In the genomic region with DNA sequence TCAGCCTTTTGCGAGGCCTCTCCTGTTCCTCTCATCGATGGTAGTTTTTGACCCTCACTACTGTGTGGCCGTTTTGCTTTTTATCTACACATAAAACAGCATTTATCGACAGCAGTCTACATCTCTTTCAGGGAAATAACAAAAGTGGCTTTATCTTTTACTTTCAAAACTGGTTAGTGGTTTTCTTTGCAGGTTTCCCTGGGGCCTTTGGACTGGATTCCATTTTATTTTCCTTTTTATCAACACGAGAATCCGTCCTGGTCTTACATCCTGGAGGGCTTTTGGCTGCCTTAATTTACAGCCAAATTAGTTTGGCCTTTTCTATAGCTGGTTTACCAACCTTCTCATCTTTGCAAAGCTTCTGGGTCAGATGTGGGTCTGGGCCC, we compare ENCODE assay signal across 8 cellular contexts. TPM values are rescaled to one million over a fixed set of nuclear protein-coding genes. Genes with fewer than 3 reads are reported as not detected.
DNase-seq lines count a peak whose midpoint lies in the region; ATAC-seq and TF ChIP-seq lines count a peak whose summit lies in the region.

No MANE protein-coding gene starts in this region.

- H3K4me3 Mint-ChIP-seq in T-helper 17 cell: peak overlapping the region; percentile 92
- no peak overlapping the region for H3K4me3 Mint-ChIP-seq in Caco-2 (ENCODE audit: unreplicated experiment)

- peak overlapping the region; percentile 34 to 48 (median 45) for H3K4me3 ChIP-seq in skin epidermis
- H3K4me3 ChIP-seq in Caco-2 (ENCODE audit: low read depth, low read length): no peak overlapping the region

- no peaks in the 10 kb centered on the region for H3K36me3 ChIP-seq in Caco-2 (ENCODE audit: control insufficient read depth, insufficient read depth, low read length)

- H3K36me3 Mint-ChIP-seq in T-helper 17 cell (ENCODE audit: low read depth): peaks cover 4% of the 10 kb centered on the region
- no peaks in the 10 kb centered on the region for H3K36me3 Mint-ChIP-seq in Caco-2 (ENCODE audit: insufficient read depth, unreplicated experiment)

- H3K27ac Mint-ChIP-seq in T-helper 17 cell: peak overlapping the region; percentile 94
- no peak overlapping the region for H3K27ac Mint-ChIP-seq in Caco-2 (ENCODE audit: unreplicated experiment)

- H3K27me3 ChIP-seq in foreskin keratinocyte: no peaks in the 10 kb centered on the region
- H3K27me3 ChIP-seq in Caco-2 (replicated peaks; ENCODE audit: control insufficient read depth, insufficient read depth, low read length): no peaks in the 10 kb centered on the region

- H3K4me1 Mint-ChIP-seq in T-helper 17 cell: peaks cover 5% of the 10 kb centered on the region
- peaks cover 13% of the 10 kb centered on the region for H3K4me1 Mint-ChIP-seq in Caco-2 (ENCODE audit: low read depth, unreplicated experiment)

- intact Hi-C loops in Caco-2 (cut with micrococcal nuclease; ENCODE audit: unreplicated experiment): no loop called here

- no peaks in the 10 kb centered on the region for H3K9me3 Mint-ChIP-seq in Caco-2 (ENCODE audit: unreplicated experiment)

- no peaks in the 10 kb centered on the region for H3K9me3 ChIP-seq in T-helper 17 cell (ENCODE audit: control insufficient read depth, low read length, poor library complexity, severe bottlenecking)
- H3K9me3 ChIP-seq in Caco-2: no peaks in the 10 kb centered on the region

- peak overlapping the region; percentile 12 for H3K27ac ChIP-seq in foreskin keratinocyte
- H3K27ac ChIP-seq in skin epidermis: peak overlapping the region in 19 of 21 experiments; percentile 45 to 89 (median 73)

- BruUV-seq in Caco-2 (replicated peaks; lab: Mats Ljungman, UMichigan): no TSS peak

- H3K27me3 Mint-ChIP-seq in T-helper 17 cell (peaks cover 5% of the 10 kb centered on the region), Caco-2 (ENCODE audit: insufficient read depth, unreplicated experiment) (no peaks in the 10 kb centered on the region)

- POLR2A ChIA-PET in Caco-2 (lab: Charles Lee): no interaction called here

- ATAC-seq in GM21737 (IDR thresholded peaks at IDR 0.05; ENCODE audit: unreplicated experiment) (peak; percentile 16), T-helper 17 cell (no peak), foreskin keratinocyte (no peak)

- DNase-seq in T-helper 17 cell (no peak), foreskin keratinocyte (no peak), Caco-2 (no peak), NCI-H446 treated with DMSO at 0.1 percent for 48 hours (lab: John Stamatoyannopoulos, UW) (no peak), SKM-1 treated with dmso at 0.1 percent for 144 hours (lab: John Stamatoyannopoulos, UW; ENCODE audit: unreplicated experiment) (no peak), LoVo (ENCODE audit: low spot score) (no peak)

- TF ChIP-seq CTCF in foreskin keratinocyte (conservative IDR thresholded peaks at IDR 0.05) (no peak), Caco-2 (IDR thresholded peaks at IDR 0.05; ENCODE audit: insufficient read depth in 1 of 2, low read depth in 1 of 2, low read length in 1 of 2, severe bottlenecking in 1 of 2, unreplicated experiment in 1 of 2) (no peak)

- H3K4me1 ChIP-seq in foreskin keratinocyte (peaks cover 10% of the 10 kb centered on the region), Caco-2 (peaks cover 15% of the 10 kb centered on the region)

- CTCF ChIA-PET in Caco-2 (lab: Charles Lee): no interaction called here

RNA-seq across cellular contexts. Expression of a gene that starts 0.8 kb away (rescaled TPM):
- total RNA-seq in T-helper 17 cell: not detected
- not detected in 2 replicates for total RNA-seq in foreskin keratinocyte
- 0.04 TPM in 1 of 2 replicates, not detected in the other for polyA plus RNA-seq in foreskin keratinocyte
- not detected in 2 replicates for total RNA-seq in Caco-2 (2022)

RNA-seq across cellular contexts. Expression of a gene that starts 20.8 kb away (rescaled TPM):
- not detected for total RNA-seq in T-helper 17 cell
- 0.18 and 0.20 TPM in 2 replicates for total RNA-seq in foreskin keratinocyte
- polyA plus RNA-seq in foreskin keratinocyte: 0.02 and 0.07 TPM in 2 replicates
- total RNA-seq in Caco-2 (2022): not detected in 2 replicates
